In the genomic region with DNA sequence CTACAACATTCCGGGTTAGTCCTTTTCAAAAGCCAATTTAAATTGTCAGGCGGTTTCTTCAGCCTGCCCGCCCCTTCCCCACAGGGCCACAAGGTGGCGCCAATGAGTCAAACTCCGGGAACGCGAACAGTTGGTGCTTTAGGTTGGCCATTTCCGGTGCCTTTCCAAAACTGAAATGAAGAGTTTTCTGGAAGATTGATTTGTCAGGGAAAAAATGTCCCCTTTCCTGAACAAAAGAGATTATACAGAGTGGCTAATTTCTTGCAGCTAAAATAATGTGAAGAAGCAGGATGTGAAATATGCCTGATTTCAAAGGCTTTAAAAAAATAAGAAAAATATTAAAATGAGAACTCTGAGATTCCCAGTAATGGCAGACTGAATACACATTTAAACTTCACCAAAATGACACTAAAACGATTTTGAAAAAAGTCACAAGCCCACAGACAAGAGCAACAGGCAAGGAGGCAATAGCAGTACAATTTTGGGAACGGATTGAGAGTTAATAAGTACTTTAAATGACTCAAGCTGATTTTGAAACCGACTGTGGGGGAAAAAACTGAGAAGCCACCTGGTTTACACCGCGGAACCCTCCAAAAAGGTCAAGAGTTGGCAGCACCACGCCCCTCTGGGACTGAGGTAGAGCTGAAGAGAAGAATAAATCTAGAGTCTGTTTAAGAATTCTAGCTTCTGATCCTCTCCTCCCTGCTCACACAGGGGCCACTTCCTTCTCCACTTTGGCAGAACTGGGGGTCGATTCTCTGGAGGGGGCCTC, we compare ENCODE assay signal across 8 cellular contexts. TPM values are rescaled to one million over a fixed set of nuclear protein-coding genes. Genes with fewer than 3 reads are reported as not detected.
A peak's percentile ranks its signal among the peaks of the same experiment; 100 is the strongest.
DNase-seq lines count a peak whose midpoint lies in the region; ATAC-seq and TF ChIP-seq lines count a peak whose summit lies in the region.

No MANE protein-coding gene starts in this region.

- H3K36me3 Mint-ChIP-seq in activated CD4-positive, alpha-beta T cell treated with anti-CD3 and anti-CD28 coated beads, Interleukin-2, amount 10 ng/mL, durations not matched to agents 7 days and 5 days (ENCODE audit: low read depth) = no peaks in the 10 kb centered on the region
- H3K36me3 Mint-ChIP-seq in dendritic cell treated with granulocyte-macrophage colony-stimulating factor and Interleukin-4, amounts not matched to agents 40 ng/mL and 50 ng/mL, for 4 days (ENCODE audit: low read depth) = peaks cover 66% of the 10 kb centered on the region

- DNase-seq in A673 (ENCODE audit: low spot score) (peak; percentile 87), NCI-H460 (ENCODE audit: extremely low read depth, low read depth) (peak; percentile 64), medulla oblongata (ENCODE audit: extremely low spot score) (peak; percentile 87)
- DNase-seq in activated CD4-positive, alpha-beta T cell treated with anti-CD3 and anti-CD28 coated beads, Interleukin-2, amount 10 ng/mL, durations not matched to agents 7 days and 5 days = peak; percentile 72
- DNase-seq in stimulated activated CD8-positive, alpha-beta memory T cell treated with anti-CD3 and anti-CD28 coated beads, Interleukin-15, amount 100 ng/mL, for 4 hours (ENCODE audit: low read depth in 2 of 2) = peak; percentile 35 to 41

- H3K27ac Mint-ChIP-seq in activated CD4-positive, alpha-beta T cell treated with anti-CD3 and anti-CD28 coated beads, Interleukin-2, amount 10 ng/mL, durations not matched to agents 7 days and 5 days = no peak overlapping the region
- H3K27ac Mint-ChIP-seq in dendritic cell treated with granulocyte-macrophage colony-stimulating factor and Interleukin-4, amounts not matched to agents 40 ng/mL and 50 ng/mL, for 4 days = peak overlapping the region; percentile 73

- peak; percentile 47 for ATAC-seq in GM18520 (IDR thresholded peaks at IDR 0.05; ENCODE audit: unreplicated experiment)
- ATAC-seq in HG03097 (IDR thresholded peaks at IDR 0.05; ENCODE audit: low FRiP score, unreplicated experiment) = peak; percentile 65

- intact Hi-C loops in A673 (cut with micrococcal nuclease; ENCODE audit: unreplicated experiment) = loop anchor here (1.0 kb wide), 1 partner anchor 58 kb away; no protein-coding TSS in a partner anchor
- intact Hi-C loops in dendritic cell treated with granulocyte-macrophage colony-stimulating factor and Interleukin-4, amounts not matched to agents 40 ng/mL and 50 ng/mL, for 4 days (cut with micrococcal nuclease) = loop anchor here (1.0 to 2.0 kb wide), 3 partner anchors 14 to 58 kb away; no protein-coding TSS in a partner anchor

- no peaks in the 10 kb centered on the region for H3K27me3 ChIP-seq in A673 (replicated peaks; ENCODE audit: insufficient read depth, low read depth, low read length, poor library complexity)

- no peaks in the 10 kb centered on the region for H3K27me3 Mint-ChIP-seq in activated CD4-positive, alpha-beta T cell treated with anti-CD3 and anti-CD28 coated beads, Interleukin-2, amount 10 ng/mL, durations not matched to agents 7 days and 5 days
- H3K27me3 Mint-ChIP-seq in dendritic cell treated with granulocyte-macrophage colony-stimulating factor and Interleukin-4, amounts not matched to agents 40 ng/mL and 50 ng/mL, for 4 days = no peaks in the 10 kb centered on the region

- H3K4me3 Mint-ChIP-seq in activated CD4-positive, alpha-beta T cell treated with anti-CD3 and anti-CD28 coated beads, Interleukin-2, amount 10 ng/mL, durations not matched to agents 7 days and 5 days = no peak overlapping the region
- H3K4me3 Mint-ChIP-seq in dendritic cell treated with granulocyte-macrophage colony-stimulating factor and Interleukin-4, amounts not matched to agents 40 ng/mL and 50 ng/mL, for 4 days = no peak overlapping the region

- H3K9me3 ChIP-seq in A673 (ENCODE audit: low read depth, low read length, poor library complexity, severe bottlenecking) = no peaks in the 10 kb centered on the region

- BruUV-seq in A673 (replicated peaks; lab: Mats Ljungman, UMichigan) = no TSS peak

- H3K9me3 Mint-ChIP-seq in activated CD4-positive, alpha-beta T cell treated with anti-CD3 and anti-CD28 coated beads, Interleukin-2, amount 10 ng/mL, durations not matched to agents 7 days and 5 days = no peaks in the 10 kb centered on the region
- H3K9me3 Mint-ChIP-seq in dendritic cell treated with granulocyte-macrophage colony-stimulating factor and Interleukin-4, amounts not matched to agents 40 ng/mL and 50 ng/mL, for 4 days = no peaks in the 10 kb centered on the region

- peak; percentile 99 for TF ChIP-seq CTCF in A673 (conservative IDR thresholded peaks at IDR 0.05; ENCODE audit: low read depth, low read length)

- peaks cover 12% of the 10 kb centered on the region for H3K4me1 Mint-ChIP-seq in activated CD4-positive, alpha-beta T cell treated with anti-CD3 and anti-CD28 coated beads, Interleukin-2, amount 10 ng/mL, durations not matched to agents 7 days and 5 days
- peaks cover 81% of the 10 kb centered on the region for H3K4me1 Mint-ChIP-seq in dendritic cell treated with granulocyte-macrophage colony-stimulating factor and Interleukin-4, amounts not matched to agents 40 ng/mL and 50 ng/mL, for 4 days (ENCODE audit: low read depth)

- no peak overlapping the region for H3K4me3 ChIP-seq in A673 (ENCODE audit: low read depth, low read length, poor library complexity, severe bottlenecking)

- H3K36me3 ChIP-seq in A673 (ENCODE audit: insufficient read depth, low read length, poor library complexity, severe bottlenecking) = no peaks in the 10 kb centered on the region

- H3K27ac ChIP-seq in A673 (ENCODE audit: low read depth, low read length, poor library complexity, severe bottlenecking) = no peak overlapping the region

- POLR2A ChIA-PET in A673 (lab: Charles Lee; ENCODE audit: low non-redundant PET) = no interaction called here
- POLR2A ChIA-PET in activated CD4-positive, alpha-beta T cell treated with anti-CD3 and anti-CD28 coated beads, Interleukin-2, amount 10 ng/mL, durations not matched to agents 7 days and 5 days (lab: Charles Lee) = no interaction called here

- CTCF ChIA-PET in A673 (lab: Charles Lee) = interaction anchor here (1.0 kb wide), 1 partner anchor 58 kb away, joined by 3 read pairs; no protein-coding TSS in a partner anchor
- CTCF ChIA-PET in activated CD4-positive, alpha-beta T cell treated with anti-CD3 and anti-CD28 coated beads, Interleukin-2, amount 10 ng/mL, durations not matched to agents 7 days and 5 days (lab: Charles Lee) = interaction anchor here (1.2 to 2.8 kb wide), 3 partner anchors 10 to 58 kb away, joined by 3 to 16 read pairs (median 5); no protein-coding TSS in a partner anchor

- H3K4me1 ChIP-seq in A673 (ENCODE audit: insufficient read depth, low read length, poor library complexity, severe bottlenecking) = no peaks in the 10 kb centered on the region

RNA-seq across cellular contexts. Expression of gene SLC46A2, which starts 45.7 kb away (rescaled TPM):
- not detected in 2 replicates for total RNA-seq in A673 (2021)
- total RNA-seq in NCI-H460 (2014; rRNA removed; shearing (Covaris generic)) = not detected in 2 replicates
- not detected in 2 replicates for polyA plus RNA-seq in NCI-H460 (2014; cell fraction: nucleus; rRNA removed)
- not detected for total RNA-seq in activated CD4-positive, alpha-beta T cell treated with anti-CD3 and anti-CD28 coated beads, Interleukin-2, amount 10 ng/mL, durations not matched to agents 7 days and 5 days
